ENCODE assay signal across 15 cellular contexts in genomic region chr12:104751024-104751570, GRCh38.
DNase-seq lines count a peak whose midpoint lies in the region; ATAC-seq and TF ChIP-seq lines count a peak whose summit lies in the region.
"Had no signal": no experiment of that assay in that cellular context is flagged by ENCODE, and none has a peak within 500 bp of the region (broad histone marks: within the 10 kb centered on the region; RNA-seq: fewer than 3 reads in every experiment).

No MANE protein-coding gene starts in this region.

- H3K27me3 Mint-ChIP-seq in memory B cell, result no peaks in the 10 kb centered on the region
- H3K27me3 Mint-ChIP-seq in activated CD4-positive, alpha-beta memory T cell treated with anti-CD3 and anti-CD28 coated beads for 36 hours, result no peaks in the 10 kb centered on the region

- no peak overlapping the region for H3K4me3 Mint-ChIP-seq in memory B cell
- no peak overlapping the region for H3K4me3 Mint-ChIP-seq in activated CD4-positive, alpha-beta memory T cell treated with anti-CD3 and anti-CD28 coated beads for 36 hours
- H3K4me3 Mint-ChIP-seq: nephron had no signal

- H3K36me3 ChIP-seq in H7 (replicated peaks; ENCODE audit: control insufficient read depth, insufficient read depth, low read length) (no peaks in the 10 kb centered on the region), Loucy (ENCODE audit: insufficient read depth, low read length) (peaks cover 38% of the 10 kb centered on the region; the same call in 1 of the 2 replicates)

- peaks cover 26% of the 10 kb centered on the region for H3K4me1 Mint-ChIP-seq in memory B cell
- H3K4me1 Mint-ChIP-seq in activated CD4-positive, alpha-beta memory T cell treated with anti-CD3 and anti-CD28 coated beads for 36 hours (ENCODE audit: low read depth), result peaks cover 41% of the 10 kb centered on the region

- no peaks in the 10 kb centered on the region for H3F3A ChIP-seq in Loucy (ENCODE audit: low read depth)

- H3K36me3 Mint-ChIP-seq in memory B cell, result peaks cover 1% of the 10 kb centered on the region
- no peaks in the 10 kb centered on the region for H3K36me3 Mint-ChIP-seq in activated CD4-positive, alpha-beta memory T cell treated with anti-CD3 and anti-CD28 coated beads for 36 hours

- H3K9me2 ChIP-seq in Loucy (replicated peaks; ENCODE audit: low read depth, low read length), result no peaks in the 10 kb centered on the region

- no peaks in the 10 kb centered on the region for H3K9me3 Mint-ChIP-seq in memory B cell
- no peaks in the 10 kb centered on the region for H3K9me3 Mint-ChIP-seq in activated CD4-positive, alpha-beta memory T cell treated with anti-CD3 and anti-CD28 coated beads for 36 hours
- H3K9me3 Mint-ChIP-seq: nephron had no signal

- H3K4me3 ChIP-seq in H7 (ENCODE audit: insufficient read depth, low read depth, low read length) (no peak overlapping the region), Loucy (ENCODE audit: low read length, poor library complexity, severe bottlenecking) (no peak overlapping the region)

- POLR2A ChIA-PET in activated CD4-positive, alpha-beta memory T cell treated with anti-CD3 and anti-CD28 coated beads for 36 hours (lab: Charles Lee), result no interaction called here

- DNase-seq in H7, result peak; percentile 39
- no peak for DNase-seq in memory B cell (ENCODE audit: low spot score in 2 of 2)
- no peak for DNase-seq in activated CD4-positive, alpha-beta memory T cell treated with anti-CD3 and anti-CD28 coated beads for 36 hours
- DNase-seq in medulla oblongata (ENCODE audit: extremely low spot score), result no peak
- DNase-seq in activated naive CD4-positive, alpha-beta T cell treated with Interleukin-2 at 50 U/mL for 16 hours, result no peak
- no peak for DNase-seq in SW480 (ENCODE audit: low spot score)
- DNase-seq: activated gamma-delta T cell treated with Interleukin-2 at 50 U/mL for 16 hours; Caco-2; cerebellar nuclear complex; GOT3; NCI-H1048; stimulated activated CD8-positive, alpha-beta memory T cell treated with anti-CD3 and anti-CD28 coated beads, Interleukin-4, amount 100 ng/mL, for 48 hours had no signal

- no peaks in the 10 kb centered on the region for H3K9me3 ChIP-seq in Loucy (ENCODE audit: insufficient read depth, low read depth, low read length)
- H3K9me3 ChIP-seq: Caco-2 had no signal

- no peak for TF ChIP-seq CTCF in Loucy (conservative IDR thresholded peaks at IDR 0.05; ENCODE audit: low read length)

- peak overlapping the region; percentile 10 for H3K4me2 ChIP-seq in Loucy (ENCODE audit: low read depth, low read length, poor library complexity, severe bottlenecking)

- peaks cover 76% of the 10 kb centered on the region for H4K20me1 ChIP-seq in Loucy (ENCODE audit: insufficient read depth, low read length, poor library complexity, severe bottlenecking)

- H2AFZ ChIP-seq in Loucy (ENCODE audit: low read length), result no peak overlapping the region

- intact Hi-C loops in activated CD4-positive, alpha-beta memory T cell treated with anti-CD3 and anti-CD28 coated beads for 36 hours (cut with micrococcal nuclease), result no loop called here

- peaks cover 20% of the 10 kb centered on the region for H3K4me1 ChIP-seq in Loucy (ENCODE audit: insufficient read depth, low read length, poor library complexity, severe bottlenecking)
- H3K4me1 ChIP-seq: Caco-2 had no signal

- H3K9ac ChIP-seq in Loucy (ENCODE audit: low read depth, low read length, poor library complexity, severe bottlenecking), result no peak overlapping the region

- peak overlapping the region; percentile 64 for H3K27ac Mint-ChIP-seq in memory B cell
- no peak overlapping the region for H3K27ac Mint-ChIP-seq in activated CD4-positive, alpha-beta memory T cell treated with anti-CD3 and anti-CD28 coated beads for 36 hours
- H3K27ac Mint-ChIP-seq: nephron had no signal

- peaks cover 97% of the 10 kb centered on the region for H3K79me2 ChIP-seq in Loucy (ENCODE audit: insufficient read depth, low read length)

- CTCF ChIA-PET in activated CD4-positive, alpha-beta memory T cell treated with anti-CD3 and anti-CD28 coated beads for 36 hours (lab: Charles Lee), result interaction anchor here (0.5 to 1.9 kb wide), 2 partner anchors 40 to 1201 kb away, joined by 3 to 6 read pairs; no protein-coding TSS in a partner anchor

- H3K27me3 ChIP-seq in H7 (ENCODE audit: control insufficient read depth, insufficient read depth, low read length) (no peaks in the 10 kb centered on the region), Loucy (ENCODE audit: insufficient read depth, low read length, poor library complexity, severe bottlenecking) (no peaks in the 10 kb centered on the region)

- ATAC-seq in GM18861 (IDR thresholded peaks at IDR 0.05; ENCODE audit: unreplicated experiment) (peak; percentile 28), memory B cell (ENCODE audit: low read depth) (no peak)
